ENCODE assay signal across 13 cellular contexts in genomic region chr3:52525666-52526065, GRCh38. TPM values are rescaled to one million over a fixed set of nuclear protein-coding genes. Genes with fewer than 3 reads are reported as not detected.
DNase-seq lines count a peak whose midpoint lies in the region; ATAC-seq and TF ChIP-seq lines count a peak whose summit lies in the region.
"Had no signal": no experiment of that assay in that cellular context is flagged by ENCODE, and none has a peak within 500 bp of the region (broad histone marks: within the 10 kb centered on the region; RNA-seq: fewer than 3 reads in every experiment).

No MANE protein-coding gene starts in this region.

- H3K27ac ChIP-seq in body of pancreas: peak overlapping the region in 3 of 4 donors; percentile 2 to 65 (median 56)

- H3K4me3 ChIP-seq in body of pancreas: no peak overlapping the region

- peaks cover 14% of the 10 kb centered on the region for H3K4me1 ChIP-seq in body of pancreas

- intact Hi-C loops in body of pancreas (cut with DNase I) (no loop called here), left cardiac atrium (cut with DNase I) (no loop called here), sciatic nerve (cut with DNase I) (no loop called here)

- ATAC-seq in body of pancreas: no peak
- ATAC-seq in left cardiac atrium: no peak
- ATAC-seq in sciatic nerve: no peak
- no peak for ATAC-seq in GM21381 (IDR thresholded peaks at IDR 0.05; ENCODE audit: unreplicated experiment)
- no peak for ATAC-seq in GM19455 (IDR thresholded peaks at IDR 0.05; ENCODE audit: unreplicated experiment)

- H3K36me3 ChIP-seq in body of pancreas (replicated peaks in 1 of 2; ENCODE audit: insufficient read depth in 1 of 2, low read depth in 2 of 2): no peaks in the 10 kb centered on the region

- TF ChIP-seq CTCF in body of pancreas (IDR thresholded peaks at IDR 0.05): no peak

- DNase-seq in 8988T: peak; percentile 34
- DNase-seq in body of pancreas: no peak
- DNase-seq in left cardiac atrium: peak; percentile 14
- peak; percentile 49 for DNase-seq in sciatic nerve (ENCODE audit: low spot score)
- no peak for DNase-seq in AML-193 (lab: John Stamatoyannopoulos, UW)
- DNase-seq in NCI-H526 (lab: John Stamatoyannopoulos, UW): no peak
- DNase-seq: activated CD4-positive, CD25-positive, alpha-beta regulatory T cell; anterior cingulate cortex; DMS 273 treated with DMSO at 0.1 percent for 48 hours; erythroblast; NCI-H2029 had no signal

- WGBS in body of pancreas, 2 donors: 72 to 73% methylated on average over 2 to 4 of the region's 4 CpGs

- no peaks in the 10 kb centered on the region for H3K27me3 ChIP-seq in body of pancreas

- TF ChIP-seq POLR2A in body of pancreas (IDR thresholded peaks at IDR 0.05): no peak

- H3K9me3 ChIP-seq in body of pancreas: no peaks in the 10 kb centered on the region

RNA-seq across cellular contexts. Expression of gene NT5DC2, which starts 8.0 kb away (rescaled TPM):
- 10 to 100 TPM; 25.4 to 32.4 TPM for total RNA-seq in body of pancreas
- 100 to 1,000 TPM; 114 to 141 TPM for total RNA-seq in left cardiac atrium
- total RNA-seq in sciatic nerve: 78.3 TPM

RNA-seq across cellular contexts. Expression of gene UQCC5, which starts 10.7 kb away (rescaled TPM):
- total RNA-seq in body of pancreas (1 to 10 TPM in 1 of 2 donors, under 1 TPM in 1; 0.78 to 7.3 TPM), left cardiac atrium (10 to 100 TPM; 52.9 to 70.4 TPM), sciatic nerve (16.0 TPM)

RNA-seq across cellular contexts. Expression of gene STAB1, which starts 30.5 kb away (rescaled TPM):
- total RNA-seq in body of pancreas (10 to 100 TPM; 50.4 to 55.3 TPM), left cardiac atrium (100 to 1,000 TPM; 169 to 195 TPM), sciatic nerve (256 TPM)

Comparison
In these comparisons a context has a peak if more than half of its experiments do, and no peak if none do; other contexts are left out.
1. DNase-seq: peak in 8988T (single experiment), left cardiac atrium (single experiment) and sciatic nerve (single experiment); none in body of pancreas (0 of 4), AML-193 (0 of 2) and NCI-H526 (0 of 2).